Comparison of ENCODE assay signal across 9 cellular contexts in genomic region chr6:75201901-75202672, GRCh38. TPM values are rescaled to one million over a fixed set of nuclear protein-coding genes. Genes with fewer than 3 reads are reported as not detected.
DNase-seq lines count a peak whose midpoint lies in the region; ATAC-seq and TF ChIP-seq lines count a peak whose summit lies in the region.
"Had no signal": no experiment of that assay in that cellular context is flagged by ENCODE, and none has a peak within 500 bp of the region (broad histone marks: within the 10 kb centered on the region; RNA-seq: fewer than 3 reads in every experiment).

No MANE protein-coding gene starts in this region.

- H3K27ac ChIP-seq in esophagus muscularis mucosa (replicated peaks in 1 of 4) (peak overlapping the region; percentile 93 to 96 (median 94)), testis (no peak overlapping the region)

- peaks cover 51% of the 10 kb centered on the region for H3K4me1 Mint-ChIP-seq in nephron

- ATAC-seq in HG03039 (IDR thresholded peaks at IDR 0.05; ENCODE audit: unreplicated experiment) = no peak

- peak overlapping the region; percentile 86 to 98 (median 89) for H3K4me3 Mint-ChIP-seq in nephron

- intact Hi-C loops in esophagus muscularis mucosa (cut with DNase I) = loop anchor here (5.0 to 10.0 kb wide), 3 partner anchors 85 to 597 kb away; no protein-coding TSS in a partner anchor
- intact Hi-C loops in testis (cut with DNase I; ENCODE audit: low total_unique reads) = loop anchor here (10.0 kb wide), 2 partner anchors 787 to 1457 kb away; no protein-coding TSS in a partner anchor

- peaks cover 38% of the 10 kb centered on the region for H3K27me3 Mint-ChIP-seq in nephron (ENCODE audit: low read depth)

- H3K27ac Mint-ChIP-seq in nephron = peak overlapping the region; percentile 55 to 97 (median 96)

- peak; percentile 47 for DNase-seq in D341Med (ENCODE audit: low spot score)
- DNase-seq in NCI-H146 (lab: John Stamatoyannopoulos, UW) = peak; percentile 74
- DNase-seq in esophagus muscularis mucosa (ENCODE audit: extremely low spot score) = no peak
- DNase-seq in testis = no peak
- DNase-seq in DMS153 treated with DMSO at 0.1 percent for 48 hours (lab: John Stamatoyannopoulos, UW; ENCODE audit: unreplicated experiment) = no peak
- no peak for DNase-seq in C1 segment of cervical spinal cord (lab: John Stamatoyannopoulos, UW)
- DNase-seq: activated CD8-positive, alpha-beta memory T cell treated with anti-CD3 and anti-CD28 coated beads for 24 hours had no signal

- TF ChIP-seq EP300 in esophagus muscularis mucosa (IDR thresholded peaks at IDR 0.05) = no peak

- H3K4me3 ChIP-seq in esophagus muscularis mucosa (peak overlapping the region; percentile 74 to 85 (median 83)), testis (peak overlapping the region in 1 of 2 donors; percentile 1)

- H3K9me3 ChIP-seq in esophagus muscularis mucosa (no peaks in the 10 kb centered on the region), testis (no peaks in the 10 kb centered on the region)

- WGBS in esophagus muscularis mucosa = 18% methylated on average over 14 of the region's 46 CpGs
- WGBS in testis, 2 donors = 34% methylated on average over 15 to 40 of the region's 46 CpGs

- no peaks in the 10 kb centered on the region for H3K36me3 Mint-ChIP-seq in nephron (ENCODE audit: low read depth)

- H3K27me3 ChIP-seq in esophagus muscularis mucosa (peaks cover 0 to 11% (median 0%) of the 10 kb centered on the region in 4 donors), testis (no peaks in the 10 kb centered on the region)

- H3K4me1 ChIP-seq in esophagus muscularis mucosa (peaks cover 32 to 93% (median 80%) of the 10 kb centered on the region in 4 donors), testis (peaks cover 7% of the 10 kb centered on the region)

- TF ChIP-seq POLR2A in esophagus muscularis mucosa (IDR thresholded peaks at IDR 0.05; ENCODE audit: low read depth) = no peak
- no peak for TF ChIP-seq POLR2A in testis (IDR thresholded peaks at IDR 0.05)

- TF ChIP-seq CTCF in esophagus muscularis mucosa (IDR thresholded peaks at IDR 0.05) (peak; percentile 3 to 25 (median 4)), nephron (IDR thresholded peaks at IDR 0.05; ENCODE audit: unreplicated experiment in 3 of 3) (no peak), testis (IDR thresholded peaks at IDR 0.05) (no peak)

- H3K36me3 ChIP-seq in esophagus muscularis mucosa = no peaks in the 10 kb centered on the region
- no peaks in the 10 kb centered on the region for H3K36me3 ChIP-seq in testis (ENCODE audit: low read depth, missing control alignments)

- no peaks in the 10 kb centered on the region for H3K9me3 Mint-ChIP-seq in nephron

RNA-seq across cellular contexts. Expression of gene COL12A1, which starts 3.8 kb away (rescaled TPM):
- total RNA-seq in esophagus muscularis mucosa (100 to 1,000 TPM; 309 to 477 (median 376) TPM), testis (10 to 100 TPM; 11.4 to 13.6 TPM)
- polyA plus RNA-seq in testis (ENCODE audit: insufficient read depth, low read depth, low replicate concordance) = 27.3 TPM

RNA-seq across cellular contexts. Expression of gene COX7A2, which starts 41.5 kb away (rescaled TPM):
- total RNA-seq in esophagus muscularis mucosa (100 to 1,000 TPM; 126 to 480 (median 300) TPM), testis (100 to 1,000 TPM; 154 to 167 TPM)
- polyA plus RNA-seq in testis (ENCODE audit: insufficient read depth, low read depth, low replicate concordance) = 1,268 TPM

Comparison
In these comparisons a context has a peak if more than half of its experiments do, and no peak if none do; other contexts are left out.
1. DNase-seq: peak in D341Med (single experiment) and NCI-H146 (single experiment); none in esophagus muscularis mucosa (single experiment), testis (single experiment), DMS153 treated with DMSO at 0.1 percent for 48 hours (single experiment) and C1 segment of cervical spinal cord (0 of 14).
2. H3K27ac ChIP-seq: peak in esophagus muscularis mucosa (4 of 4); none in testis (0 of 2).
3. CTCF ChIP-seq: peak in esophagus muscularis mucosa (3 of 3); none in nephron (0 of 3) and testis (0 of 3).
4. RNA of gene COL12A1, which starts 3.8 kb away (total RNA-seq): 309 to 477 TPM in esophagus muscularis mucosa; 11.4 to 13.6 TPM in testis; every median in the first group is over 10 times any median in the second.